Comparison of ENCODE assay signal across 20 cellular contexts in the genomic region with DNA sequence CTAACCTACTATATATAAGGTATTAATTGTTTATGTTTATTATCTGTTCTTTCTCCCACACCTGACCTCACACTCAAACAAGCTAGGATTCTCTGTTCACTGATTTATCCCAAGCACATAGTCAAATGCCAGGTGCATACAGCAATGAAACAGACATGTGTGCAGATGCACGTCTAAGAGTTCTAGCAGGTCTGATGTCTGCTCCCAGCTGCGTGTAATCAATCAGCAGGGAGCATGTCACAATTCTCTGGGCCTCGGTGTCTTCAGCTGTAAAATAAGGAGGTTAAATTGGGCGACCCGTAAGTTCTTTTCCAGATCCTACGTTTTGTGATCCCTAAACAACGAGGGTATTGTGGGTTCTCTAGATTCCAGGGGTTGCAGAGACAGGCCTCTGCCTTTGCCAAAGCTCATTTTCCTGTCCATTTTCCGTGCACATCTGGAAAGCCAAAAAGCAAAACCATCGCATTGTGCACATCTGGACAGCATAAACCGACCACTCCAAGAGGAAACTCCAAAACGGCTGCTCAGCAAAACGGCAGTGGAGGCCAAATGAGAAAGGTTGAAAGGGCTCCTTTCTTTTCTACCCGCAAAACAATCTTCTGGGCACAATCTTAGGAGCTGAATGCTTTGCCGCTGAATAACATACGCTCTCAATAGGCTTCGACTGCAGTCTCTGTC.
DNase-seq lines count a peak whose midpoint lies in the region; ATAC-seq and FAIRE-seq lines count a peak whose summit lies in the region.
"Had no signal": no experiment of that assay in that cellular context is flagged by ENCODE, and none has a peak within 500 bp of the region (broad histone marks: within the 10 kb centered on the region; RNA-seq: fewer than 3 reads in every experiment).

No MANE protein-coding gene starts in this region.

- no peak overlapping the region for H2AFZ ChIP-seq in neuron (ENCODE audit: low read depth, low read length)

- DNase-seq in NCI-H1417 (lab: John Stamatoyannopoulos, UW) (peak; percentile 37 to 70 (median 55)), NCI-H1417 treated with DMSO at 0.1 percent for 48 hours (lab: John Stamatoyannopoulos, UW) (no peak), NCI-H146 treated with DMSO at 0.1 percent for 48 hours (lab: John Stamatoyannopoulos, UW; ENCODE audit: unreplicated experiment) (peak; percentile 55), T-helper 1 cell (no peak), cortex of kidney (lab: John Stamatoyannopoulos, UW) (no peak)
- DNase-seq: 8988T; activated CD4-positive, alpha-beta T cell treated with anti-CD3 and anti-CD28 coated beads, Interleukin-2, amount 10 ng/mL, durations not matched to agents 24 days and 14 days; activated CD8-positive, alpha-beta memory T cell treated with anti-CD3 and anti-CD28 coated beads, Interleukin-2, amount 50 U/mL, for 4 hours; activated effector memory CD4-positive, alpha-beta T cell treated with Interleukin-2 at 50 U/mL for 16 hours; adrenal gland; central memory CD4-positive, alpha-beta T cell; DMS53; H9; kidney; natural killer cell; NCI-H2081 treated with DMSO at 0.1 percent for 48 hours; stimulated activated CD4-positive, alpha-beta T cell treated with anti-CD3 and anti-CD28 coated beads, Interleukin-12 subunit alpha, Interleukin-12 subunit beta, amount 100 ng/mL, for 4 hours had no signal

- H3K36me3 ChIP-seq in neuron (ENCODE audit: insufficient read depth, low read length), result no peaks in the 10 kb centered on the region
- H3K36me3 ChIP-seq: adrenal gland had no signal

- H3K4me3 ChIP-seq in neuron (ENCODE audit: low read length), result peak overlapping the region; percentile 11
- H3K4me3 ChIP-seq: adrenal gland had no signal

- H3K4me1 ChIP-seq in neuron (ENCODE audit: insufficient read depth, low read length), result peaks cover 23% of the 10 kb centered on the region
- H3K4me1 ChIP-seq: adrenal gland had no signal

- no peak for ATAC-seq in GM19395 (IDR thresholded peaks at IDR 0.05; ENCODE audit: unreplicated experiment)
- ATAC-seq: natural killer cell had no signal

- FAIRE-seq in endometrium (lab: Jason Lieb, UNC), result peak; percentile 62
- FAIRE-seq: kidney had no signal

- H3K27me3 ChIP-seq in neuron (ENCODE audit: insufficient read depth, low read length), result no peaks in the 10 kb centered on the region
- H3K27me3 ChIP-seq: adrenal gland had no signal

- no peaks in the 10 kb centered on the region for H3K9me3 ChIP-seq in neuron (ENCODE audit: low read length)
- H3K9me3 ChIP-seq: adrenal gland had no signal

Comparison
In these comparisons a context has a peak if more than half of its experiments do, and no peak if none do; other contexts are left out.
1. DNase-seq: peak in NCI-H1417 (3 of 3) and NCI-H146 treated with DMSO at 0.1 percent for 48 hours (single experiment); none in NCI-H1417 treated with DMSO at 0.1 percent for 48 hours (single experiment), T-helper 1 cell (0 of 5) and cortex of kidney (single experiment).